Comparison of ENCODE assay signal across 19 cellular contexts in genomic region chr12:125436686-125437085, GRCh38.
"Had no signal": no experiment of that assay in that cellular context is flagged by ENCODE, and none has a peak within 500 bp of the region (broad histone marks: within the 10 kb centered on the region; RNA-seq: fewer than 3 reads in every experiment).

No MANE protein-coding gene starts in this region.

- H3K9me3 ChIP-seq: SJCRH30 had no signal

- H3K4me3 ChIP-seq: SJCRH30 had no signal

- FAIRE-seq: HepG2 had no signal

- ATAC-seq: HepG2, Panc1, PC-3, Right ventricle myocardium inferior, SK-N-SH treated with all-trans-retinoic acid at 6 μM for 48 hours had no signal

- H3K9ac ChIP-seq: KMS-11 had no signal

- H3K36me3 ChIP-seq: SJCRH30 had no signal

- H3K4me1 ChIP-seq: SJCRH30 had no signal

- H3K4me2 ChIP-seq: KMS-11 had no signal

- DNase-seq: IMR-90, Kasumi-1, MM.1S, NCI-H1092 treated with DMSO at 0.1 percent for 48 hours, NCI-H1436, NCI-H187, NCI-H2029, NCI-H2081 treated with DMSO at 0.1 percent for 48 hours, NCI-H2227 treated with DMSO at 0.1 percent for 48 hours, NCI-H526 treated with DMSO at 0.1 percent for 48 hours, NCI-H748 treated with DMSO at 0.1 percent for 48 hours, PC-3, SHP77 treated with DMSO at 0.1 percent for 48 hours, SJCRH30 had no signal

- H3K27ac ChIP-seq: KMS-11, SJCRH30 had no signal

- H3K27me3 ChIP-seq: SJCRH30 had no signal
